15 cellular contexts compared by ENCODE assay signal in genomic region chr12:25254271-25254880, GRCh38. TPM values are rescaled to one million over a fixed set of nuclear protein-coding genes. Genes with fewer than 3 reads are reported as not detected.
A peak's percentile ranks its signal among the peaks of the same experiment; 100 is the strongest.
DNase-seq lines count a peak whose midpoint lies in the region; ATAC-seq and FAIRE-seq lines count a peak whose summit lies in the region.
"Had no signal": no experiment of that assay in that cellular context is flagged by ENCODE, and none has a peak within 500 bp of the region (broad histone marks: within the 10 kb centered on the region; RNA-seq: fewer than 3 reads in every experiment).

No MANE protein-coding gene starts in this region.

- H3K27ac Mint-ChIP-seq in activated CD4-positive, alpha-beta T cell treated with anti-CD3 and anti-CD28 coated beads, Interleukin-2, amount 10 ng/mL, durations not matched to agents 24 days and 14 days: no peak overlapping the region

- peaks cover 19% of the 10 kb centered on the region for H3K4me1 Mint-ChIP-seq in activated CD4-positive, alpha-beta T cell treated with anti-CD3 and anti-CD28 coated beads, Interleukin-2, amount 10 ng/mL, durations not matched to agents 24 days and 14 days

- DNase-seq in activated CD4-positive, alpha-beta T cell treated with anti-CD3 and anti-CD28 coated beads, Interleukin-2, amount 10 ng/mL, durations not matched to agents 24 days and 14 days: peak; percentile 51
- no peak for DNase-seq in activated CD4-positive, alpha-beta T cell treated with anti-CD3 and anti-CD28 coated beads, Interleukin-2, amount 50 U/mL, for 48 hours
- DNase-seq in RCC 7860 (ENCODE audit: low spot score): peak; percentile 26
- peak; percentile 33 for DNase-seq in iris pigment epithelial cell (ENCODE audit: low read depth)
- no peak for DNase-seq in SKM-1 (lab: John Stamatoyannopoulos, UW; ENCODE audit: unreplicated experiment)
- no peak for DNase-seq in DMS79 (lab: John Stamatoyannopoulos, UW)
- DNase-seq in Right ventricle myocardium superior: no peak
- DNase-seq: activated effector memory CD4-positive, alpha-beta T cell treated with anti-CD3 and anti-CD28 coated beads, Interleukin-2, amount 50 U/mL, for 16 hours; Calu3; NCI-H2171; posterior cingulate gyrus; stimulated activated CD4-positive, alpha-beta T cell treated with anti-CD3 and anti-CD28 coated beads, Interleukin-15, amount 100 ng/mL, for 24 hours had no signal

- FAIRE-seq in RCC 7860 (lab: Jason Lieb, UNC): no peak
- FAIRE-seq: A549 had no signal

- H3K36me3 Mint-ChIP-seq in activated CD4-positive, alpha-beta T cell treated with anti-CD3 and anti-CD28 coated beads, Interleukin-2, amount 10 ng/mL, durations not matched to agents 24 days and 14 days (ENCODE audit: low read depth): no peaks in the 10 kb centered on the region

- ATAC-seq in HG02571 (IDR thresholded peaks at IDR 0.05; ENCODE audit: unreplicated experiment) (no peak), Right ventricle myocardium superior (ENCODE audit: poor library complexity) (no peak)
- ATAC-seq: A549 had no signal

- H3K9me3 Mint-ChIP-seq in activated CD4-positive, alpha-beta T cell treated with anti-CD3 and anti-CD28 coated beads, Interleukin-2, amount 10 ng/mL, durations not matched to agents 24 days and 14 days: no peaks in the 10 kb centered on the region

- peaks cover 18% of the 10 kb centered on the region for H3K27me3 Mint-ChIP-seq in activated CD4-positive, alpha-beta T cell treated with anti-CD3 and anti-CD28 coated beads, Interleukin-2, amount 10 ng/mL, durations not matched to agents 24 days and 14 days

- intact Hi-C loops in activated CD4-positive, alpha-beta T cell treated with anti-CD3 and anti-CD28 coated beads, Interleukin-2, amount 10 ng/mL, durations not matched to agents 24 days and 14 days (cut with micrococcal nuclease): loop anchor here (5.0 kb wide), 1 partner anchor 202 kb away; a partner anchor contains a TSS
- intact Hi-C loops in Right ventricle myocardium superior (cut with DNase I): no loop called here

- H3K4me3 Mint-ChIP-seq in activated CD4-positive, alpha-beta T cell treated with anti-CD3 and anti-CD28 coated beads, Interleukin-2, amount 10 ng/mL, durations not matched to agents 24 days and 14 days: no peak overlapping the region

RNA-seq across cellular contexts. Expression of gene KRAS, which starts 3.6 kb away (rescaled TPM):
- 26.4 and 27.4 TPM in 2 replicates for total RNA-seq in activated CD4-positive, alpha-beta T cell treated with anti-CD3 and anti-CD28 coated beads, Interleukin-2, amount 10 ng/mL, durations not matched to agents 24 days and 14 days
- total RNA-seq in Right ventricle myocardium superior: 9.7 TPM

RNA-seq across cellular contexts. Expression of gene ETFRF1, which starts 59.3 kb away (rescaled TPM):
- 9.9 TPM in 2 replicates for total RNA-seq in activated CD4-positive, alpha-beta T cell treated with anti-CD3 and anti-CD28 coated beads, Interleukin-2, amount 10 ng/mL, durations not matched to agents 24 days and 14 days
- 69.4 TPM for total RNA-seq in Right ventricle myocardium superior

RNA-seq across cellular contexts. Expression of gene DNAI7, which starts 59.4 kb away (rescaled TPM):
- not detected in 2 replicates for total RNA-seq in activated CD4-positive, alpha-beta T cell treated with anti-CD3 and anti-CD28 coated beads, Interleukin-2, amount 10 ng/mL, durations not matched to agents 24 days and 14 days
- total RNA-seq in Right ventricle myocardium superior: 1.7 TPM
- total RNA-seq: kidney epithelial cell had no signal

Comparison
In these comparisons a context has a peak if more than half of its experiments do, and no peak if none do; other contexts are left out.
1. DNase-seq: peak in activated CD4-positive, alpha-beta T cell treated with anti-CD3 and anti-CD28 coated beads, Interleukin-2, amount 10 ng/mL, durations not matched to agents 24 days and 14 days (single experiment), RCC 7860 (single experiment) and iris pigment epithelial cell (single experiment); none in activated CD4-positive, alpha-beta T cell treated with anti-CD3 and anti-CD28 coated beads, Interleukin-2, amount 50 U/mL, for 48 hours (0 of 2), SKM-1 (single experiment), DMS79 (single experiment) and Right ventricle myocardium superior (single experiment).